Comparison of ENCODE assay signal across 3 cellular contexts in genomic region chr13:69882451-69882850, GRCh38.
"Had no signal": no experiment of that assay in that cellular context is flagged by ENCODE, and none has a peak within 500 bp of the region (broad histone marks: within the 10 kb centered on the region; RNA-seq: fewer than 3 reads in every experiment).

No MANE protein-coding gene starts in this region.

- DNase-seq: GDM1, GF-D8 had no signal

- H3K4me3 ChIP-seq: GM12878 had no signal

- ATAC-seq: GM12878 had no signal
